ENCODE assay signal across 25 cellular contexts in genomic region chr3:69207036-69207435, GRCh38.
A peak's percentile ranks its signal among the peaks of the same experiment; 100 is the strongest.
DNase-seq lines count a peak whose midpoint lies in the region; ATAC-seq and TF ChIP-seq lines count a peak whose summit lies in the region.
"Had no signal": no experiment of that assay in that cellular context is flagged by ENCODE, and none has a peak within 500 bp of the region (broad histone marks: within the 10 kb centered on the region; RNA-seq: fewer than 3 reads in every experiment).

No MANE protein-coding gene starts in this region.

- H3K4me1 ChIP-seq in spleen, result peaks cover 0 to 18% (median 5%) of the 10 kb centered on the region in 6 donors
- no peaks in the 10 kb centered on the region for H3K4me1 ChIP-seq in CD8-positive, alpha-beta memory T cell (ENCODE audit: insufficient read depth, low read length)
- H3K4me1 ChIP-seq: SJSA1 had no signal

- H3K36me3 Mint-ChIP-seq in activated T-cell treated with anti-CD3 and anti-CD28 coated beads, Interleukin-2, amount 50 U/mL, for 72 hours (ENCODE audit: insufficient read depth in 2 of 2), result peaks cover 2 to 5% of the 10 kb centered on the region in 2 donors
- peaks cover 3% of the 10 kb centered on the region for H3K36me3 Mint-ChIP-seq in activated CD4-positive, alpha-beta memory T cell treated with anti-CD3 and anti-CD28 coated beads for 36 hours
- no peaks in the 10 kb centered on the region for H3K36me3 Mint-ChIP-seq in CD8-positive, alpha-beta memory T cell

- no peak overlapping the region for H3K4me3 Mint-ChIP-seq in activated T-cell treated with anti-CD3 and anti-CD28 coated beads, Interleukin-2, amount 50 U/mL, for 72 hours
- H3K4me3 Mint-ChIP-seq in activated CD4-positive, alpha-beta memory T cell treated with anti-CD3 and anti-CD28 coated beads for 36 hours, result no peak overlapping the region
- no peak overlapping the region for H3K4me3 Mint-ChIP-seq in CD8-positive, alpha-beta memory T cell

- H3K36me3 ChIP-seq in spleen, result peaks cover 0 to 36% (median 0%) of the 10 kb centered on the region in 6 donors
- no peaks in the 10 kb centered on the region for H3K36me3 ChIP-seq in CD8-positive, alpha-beta memory T cell (ENCODE audit: insufficient read depth, low read length)
- H3K36me3 ChIP-seq: MG63, SJSA1 had no signal

- H3K4me3 ChIP-seq in GM12865 (ENCODE audit: low read depth, low read length) (no peak overlapping the region), spleen (peak overlapping the region in 1 of 8 donors; percentile 8)
- H3K4me3 ChIP-seq in CD8-positive, alpha-beta memory T cell (ENCODE audit: low read length), result no peak overlapping the region
- H3K4me3 ChIP-seq: A549; BLaER1 treated with 17β-estradiol and CSF1 and Interleukin-3, amounts not matched to agents 10 nM and 100 nM; MG63; PC-9; SJSA1 had no signal

- no peak for DNase-seq in activated T-cell treated with anti-CD3 and anti-CD28 coated beads, Interleukin-2, amount 50 U/mL, for 72 hours
- DNase-seq in activated T-cell treated with anti-CD3 and anti-CD28 coated beads, Interleukin-2, amount 50 U/mL, for 1 hour, result no peak
- peak; percentile 18 for DNase-seq in GM12865 (ENCODE audit: low read depth)
- no peak for DNase-seq in activated CD4-positive, alpha-beta memory T cell treated with anti-CD3 and anti-CD28 coated beads for 36 hours
- no peak for DNase-seq in spleen
- no peak for DNase-seq in Right ventricle myocardium inferior (ENCODE audit: missing footprints)
- DNase-seq in CD8-positive, alpha-beta memory T cell, result no peak
- DNase-seq: AML-193, Caco-2, GOT3, HCEC 1CT, IMR-90, KG1, MG63, NCI-H1105 treated with DMSO at 0.1 percent for 48 hours, NCI-H2029, NCI-H446, NCI-H524 treated with DMSO at 0.1 percent for 48 hours, NCI-H774, PC-9, Right ventricle myocardium superior had no signal

- peak overlapping the region; percentile 88 for H3K27ac Mint-ChIP-seq in activated T-cell treated with anti-CD3 and anti-CD28 coated beads, Interleukin-2, amount 50 U/mL, for 72 hours
- peak overlapping the region; percentile 33 for H3K27ac Mint-ChIP-seq in activated CD4-positive, alpha-beta memory T cell treated with anti-CD3 and anti-CD28 coated beads for 36 hours
- peak overlapping the region in 1 of 8 donors; percentile 36 for H3K27ac Mint-ChIP-seq in CD8-positive, alpha-beta memory T cell

- H3K27ac ChIP-seq in spleen, result peak overlapping the region in 6 of 8 donors; percentile 47 to 88 (median 79)
- no peak overlapping the region for H3K27ac ChIP-seq in CD8-positive, alpha-beta memory T cell (ENCODE audit: low read depth, low read length)
- H3K27ac ChIP-seq: A549; BLaER1 treated with 17β-estradiol and CSF1 and Interleukin-3, amounts not matched to agents 10 nM and 100 nM; PC-9; SJSA1 had no signal

- POLR2A ChIA-PET in activated CD4-positive, alpha-beta memory T cell treated with anti-CD3 and anti-CD28 coated beads for 36 hours (lab: Charles Lee), result interaction anchor here (0.7 to 1.8 kb wide), 7 partner anchors 9 to 121 kb away, joined by 3 to 6 read pairs (median 4); no protein-coding TSS in a partner anchor
- POLR2A ChIA-PET in CD8-positive, alpha-beta memory T cell (lab: Charles Lee), result no interaction called here

- peak in 1 of 2 donors; percentile 16 for ATAC-seq in activated T-cell treated with anti-CD3 and anti-CD28 coated beads, Interleukin-2, amount 50 U/mL, for 72 hours (replicated peaks in 1 of 2)
- no peak for ATAC-seq in Right ventricle myocardium inferior
- ATAC-seq: A549 had no signal

- CTCF ChIA-PET in activated CD4-positive, alpha-beta memory T cell treated with anti-CD3 and anti-CD28 coated beads for 36 hours (lab: Charles Lee), result interaction anchor here (0.7 to 1.6 kb wide), 5 partner anchors 9 to 99 kb away, joined by 3 to 6 read pairs (median 3); no protein-coding TSS in a partner anchor
- CTCF ChIA-PET in CD8-positive, alpha-beta memory T cell (lab: Charles Lee), result interaction anchor here (1.1 kb wide), 1 partner anchor 9 kb away, joined by 4 read pairs; no protein-coding TSS in a partner anchor

- H3K27me3 ChIP-seq in spleen (replicated peaks in 1 of 7), result no peaks in the 10 kb centered on the region
- no peaks in the 10 kb centered on the region for H3K27me3 ChIP-seq in CD8-positive, alpha-beta memory T cell (ENCODE audit: insufficient read depth, low read length, poor library complexity, severe bottlenecking)
- H3K27me3 ChIP-seq: BLaER1 treated with 17β-estradiol and CSF1 and Interleukin-3, amounts not matched to agents 10 nM and 100 nM; MG63; SJSA1 had no signal

- 95 to 100% (median 100%) methylated on average over 1 of the region's 1 CpG for WGBS in spleen, 5 donors

- intact Hi-C loops in activated CD4-positive, alpha-beta memory T cell treated with anti-CD3 and anti-CD28 coated beads for 36 hours (cut with micrococcal nuclease), result loop anchor here (10.0 kb wide), 1 partner anchor 1858 kb away; no protein-coding TSS in a partner anchor
- intact Hi-C loops in spleen (cut with DNase I; ENCODE audit: low total_unique reads) (no loop called here), Right ventricle myocardium inferior (cut with DNase I) (no loop called here)

- no peaks in the 10 kb centered on the region for H3K27me3 Mint-ChIP-seq in activated T-cell treated with anti-CD3 and anti-CD28 coated beads, Interleukin-2, amount 50 U/mL, for 72 hours (ENCODE audit: low read depth)
- no peaks in the 10 kb centered on the region for H3K27me3 Mint-ChIP-seq in activated CD4-positive, alpha-beta memory T cell treated with anti-CD3 and anti-CD28 coated beads for 36 hours
- no peaks in the 10 kb centered on the region for H3K27me3 Mint-ChIP-seq in CD8-positive, alpha-beta memory T cell
- H3K27me3 Mint-ChIP-seq: CD4-positive, alpha-beta memory T cell had no signal

- TF ChIP-seq CTCF in GM12865 (IDR thresholded peaks at IDR 0.05; ENCODE audit: insufficient read depth, low read depth, low read length, missing control alignments) (no peak), spleen (IDR thresholded peaks at IDR 0.05 in 8 of 11, conservative IDR thresholded peaks at IDR 0.05 in 3 of 11) (no peak)

- peaks cover 83% of the 10 kb centered on the region for H3K4me1 Mint-ChIP-seq in activated T-cell treated with anti-CD3 and anti-CD28 coated beads, Interleukin-2, amount 50 U/mL, for 72 hours (ENCODE audit: low read depth)
- peaks cover 79% of the 10 kb centered on the region for H3K4me1 Mint-ChIP-seq in activated CD4-positive, alpha-beta memory T cell treated with anti-CD3 and anti-CD28 coated beads for 36 hours (ENCODE audit: low read depth)
- peaks cover 10 to 36% (median 35%) of the 10 kb centered on the region in 3 donors for H3K4me1 Mint-ChIP-seq in CD8-positive, alpha-beta memory T cell

- no peaks in the 10 kb centered on the region for H3K9me3 ChIP-seq in spleen
- H3K9me3 ChIP-seq in CD8-positive, alpha-beta memory T cell (ENCODE audit: low read length), result no peaks in the 10 kb centered on the region
- H3K9me3 ChIP-seq: A549; BLaER1 treated with 17β-estradiol and CSF1 and Interleukin-3, amounts not matched to agents 10 nM and 100 nM; Caco-2; MG63; SJSA1 had no signal

- no peak for TF ChIP-seq POLR2A in spleen (IDR thresholded peaks at IDR 0.05)

- H3K9me3 Mint-ChIP-seq in activated T-cell treated with anti-CD3 and anti-CD28 coated beads, Interleukin-2, amount 50 U/mL, for 72 hours, result no peaks in the 10 kb centered on the region
- no peaks in the 10 kb centered on the region for H3K9me3 Mint-ChIP-seq in activated CD4-positive, alpha-beta memory T cell treated with anti-CD3 and anti-CD28 coated beads for 36 hours
- H3K9me3 Mint-ChIP-seq in CD8-positive, alpha-beta memory T cell, result no peaks in the 10 kb centered on the region
- H3K9me3 Mint-ChIP-seq: CD4-positive, alpha-beta memory T cell had no signal
